Comparison of ENCODE assay signal across 12 cellular contexts in genomic region chr16:56311208-56312027, GRCh38.
DNase-seq lines count a peak whose midpoint lies in the region; ATAC-seq, FAIRE-seq and TF ChIP-seq lines count a peak whose summit lies in the region.
"Had no signal": no experiment of that assay in that cellular context is flagged by ENCODE, and none has a peak within 500 bp of the region (broad histone marks: within the 10 kb centered on the region; RNA-seq: fewer than 3 reads in every experiment).

No MANE protein-coding gene starts in this region.

- TF ChIP-seq EP300 in SK-N-SH (IDR thresholded peaks at IDR 0.05; ENCODE audit: borderline replicate concordance in 1 of 2, low read depth in 1 of 2, low read length in 1 of 2) = no peak

- ATAC-seq in mucosa of descending colon (peak; percentile 26), HG02623 (IDR thresholded peaks at IDR 0.05; ENCODE audit: unreplicated experiment) (no peak)
- ATAC-seq: naive thymus-derived CD8-positive, alpha-beta T cell had no signal

- FAIRE-seq in GM12892 (lab: Jason Lieb, UNC) = no peak
- FAIRE-seq: GM12891, H54 had no signal

- WGBS in SK-N-SH (ENCODE audit: low lambda C conversion rate) = 50% methylated on average over 2 of the region's 13 CpGs

- CTCF ChIA-PET in SK-N-SH (lab: Yijun Ruan, JAX) = interaction anchor here (0.6 to 4.6 kb wide), 5 partner anchors 7 to 269 kb away, joined by 3 to 24 read pairs (median 4); no protein-coding TSS in a partner anchor

- no peaks in the 10 kb centered on the region for H3K4me1 Mint-ChIP-seq in immature natural killer cell
- no peaks in the 10 kb centered on the region for H3K4me1 Mint-ChIP-seq in T-helper 2 cell treated with Interferon-gamma antibody and Interleukin-4, amounts not matched to agents 5 μg/mL and 100 μg/mL, for 36 hours (ENCODE audit: low read depth)
- H3K4me1 Mint-ChIP-seq: naive thymus-derived CD8-positive, alpha-beta T cell had no signal

- DNase-seq in NB4 (ENCODE audit: low read depth) (peak; percentile 29), SK-N-SH (no peak), mucosa of descending colon (no peak), GM12892 (ENCODE audit: insufficient read length) (no peak), immature natural killer cell (no peak)
- no peak for DNase-seq in T-helper 2 cell treated with Interferon-gamma antibody and Interleukin-4, amounts not matched to agents 5 μg/mL and 100 μg/mL, for 36 hours (ENCODE audit: low spot score)
- DNase-seq: activated CD4-positive, alpha-beta T cell treated with anti-CD3 and anti-CD28 coated beads, Interleukin-2, amount 50 U/mL, for 1 hour; naive thymus-derived CD8-positive, alpha-beta T cell had no signal

- H3K4me3 ChIP-seq in DOHH2 (ENCODE audit: low read length) = no peak overlapping the region
- no peak overlapping the region for H3K4me3 ChIP-seq in NB4 (ENCODE audit: low read depth, low read length)
- no peak overlapping the region for H3K4me3 ChIP-seq in SK-N-SH (ENCODE audit: low read depth in 2 of 2, low read length in 1 of 2)
- no peak overlapping the region for H3K4me3 ChIP-seq in mucosa of descending colon

- H3K4me1 ChIP-seq in DOHH2 (ENCODE audit: control insufficient read depth, low read length) (no peaks in the 10 kb centered on the region), SK-N-SH (ENCODE audit: control insufficient read depth in 1 of 2, insufficient read depth in 2 of 2, low read depth in 1 of 2, low read length in 1 of 2) (peaks cover 0 to 18% of the 10 kb centered on the region in 2 experiments; a peak in 1 of 4 replicates), mucosa of descending colon (ENCODE audit: low read depth) (no peaks in the 10 kb centered on the region)

- H3K79me2 ChIP-seq in DOHH2 (ENCODE audit: control insufficient read depth, low read length) (no peaks in the 10 kb centered on the region), SK-N-SH (ENCODE audit: insufficient read depth) (no peaks in the 10 kb centered on the region)

- H3K9me3 Mint-ChIP-seq in immature natural killer cell = no peaks in the 10 kb centered on the region
- H3K9me3 Mint-ChIP-seq in T-helper 2 cell treated with Interferon-gamma antibody and Interleukin-4, amounts not matched to agents 5 μg/mL and 100 μg/mL, for 36 hours = no peaks in the 10 kb centered on the region
- H3K9me3 Mint-ChIP-seq: naive thymus-derived CD8-positive, alpha-beta T cell had no signal

- TF ChIP-seq POLR2A in NB4 (IDR thresholded peaks at IDR 0.05; ENCODE audit: extremely low read depth, insufficient read length) = no peak
- TF ChIP-seq POLR2A in GM12892 (IDR thresholded peaks at IDR 0.05; ENCODE audit: low read depth, low read length) = no peak

- no peak overlapping the region for H3K4me3 Mint-ChIP-seq in immature natural killer cell
- H3K4me3 Mint-ChIP-seq in T-helper 2 cell treated with Interferon-gamma antibody and Interleukin-4, amounts not matched to agents 5 μg/mL and 100 μg/mL, for 36 hours = no peak overlapping the region
- H3K4me3 Mint-ChIP-seq: naive thymus-derived CD8-positive, alpha-beta T cell had no signal

- no peaks in the 10 kb centered on the region for H3K27me3 ChIP-seq in DOHH2 (ENCODE audit: control insufficient read depth, low read length)
- no peaks in the 10 kb centered on the region; the same call in 1 of the 2 replicates for H3K27me3 ChIP-seq in SK-N-SH (ENCODE audit: insufficient read depth)

- TF ChIP-seq CTCF in DOHH2 (IDR thresholded peaks at IDR 0.05; ENCODE audit: low read depth, low read length, poor library complexity, severe bottlenecking) = peak; percentile 46
- peak; percentile 54 for TF ChIP-seq CTCF in NB4 (IDR thresholded peaks at IDR 0.05; ENCODE audit: low read depth, low read length)
- TF ChIP-seq CTCF in SK-N-SH (IDR thresholded peaks at IDR 0.05) = peak; percentile 18; the same call in 1 of the 2 replicates
- no peak for TF ChIP-seq CTCF in mucosa of descending colon (IDR thresholded peaks at IDR 0.05)

- no peak overlapping the region for H3K27ac Mint-ChIP-seq in immature natural killer cell
- H3K27ac Mint-ChIP-seq in T-helper 2 cell treated with Interferon-gamma antibody and Interleukin-4, amounts not matched to agents 5 μg/mL and 100 μg/mL, for 36 hours = no peak overlapping the region
- H3K27ac Mint-ChIP-seq: naive thymus-derived CD8-positive, alpha-beta T cell had no signal

- no peak overlapping the region for H3K9ac ChIP-seq in SK-N-SH

- H3K9me3 ChIP-seq in DOHH2 (ENCODE audit: control insufficient read depth, insufficient read depth, low read length) = no peaks in the 10 kb centered on the region
- no peaks in the 10 kb centered on the region for H3K9me3 ChIP-seq in SK-N-SH
- H3K9me3 ChIP-seq in mucosa of descending colon = no peaks in the 10 kb centered on the region

- H3K36me3 Mint-ChIP-seq in immature natural killer cell = no peaks in the 10 kb centered on the region
- no peaks in the 10 kb centered on the region for H3K36me3 Mint-ChIP-seq in T-helper 2 cell treated with Interferon-gamma antibody and Interleukin-4, amounts not matched to agents 5 μg/mL and 100 μg/mL, for 36 hours (ENCODE audit: low read depth)
- H3K36me3 Mint-ChIP-seq: naive thymus-derived CD8-positive, alpha-beta T cell had no signal

- H4K20me1 ChIP-seq in DOHH2 (ENCODE audit: control insufficient read depth, insufficient read depth, low read depth, low read length) (no peaks in the 10 kb centered on the region), SK-N-SH (ENCODE audit: insufficient read depth) (no peaks in the 10 kb centered on the region)

- POLR2A ChIA-PET in SK-N-SH (lab: Yijun Ruan, JAX) = interaction anchor here (1.0 kb wide), 1 partner anchor 120 kb away, joined by 3 read pairs; the partner anchor contains the start of gene GNAO1

- no peak overlapping the region for H2AFZ ChIP-seq in SK-N-SH (ENCODE audit: low read depth)

- H3F3A ChIP-seq in DOHH2 (ENCODE audit: control insufficient read depth, insufficient read depth) (no peaks in the 10 kb centered on the region), SK-N-SH (replicated peaks; ENCODE audit: insufficient read depth) (no peaks in the 10 kb centered on the region)

- H3K4me2 ChIP-seq in DOHH2 (ENCODE audit: low read length) (no peak overlapping the region), SK-N-SH (no peak overlapping the region)

- H3K27me3 Mint-ChIP-seq in immature natural killer cell (ENCODE audit: low read depth in 3 of 3) = peaks cover 0 to 2% (median 0%) of the 10 kb centered on the region in 3 donors
- H3K27me3 Mint-ChIP-seq in T-helper 2 cell treated with Interferon-gamma antibody and Interleukin-4, amounts not matched to agents 5 μg/mL and 100 μg/mL, for 36 hours (ENCODE audit: low read depth) = no peaks in the 10 kb centered on the region

- intact Hi-C loops in mucosa of descending colon (cut with DNase I, micrococcal nuclease) = no loop called here

- no peaks in the 10 kb centered on the region for H3K9me2 ChIP-seq in DOHH2 (replicated peaks; ENCODE audit: control insufficient read depth, low read length)
- no peaks in the 10 kb centered on the region for H3K9me2 ChIP-seq in SK-N-SH

- H3K27ac ChIP-seq in DOHH2 (ENCODE audit: low read depth, low read length) (no peak overlapping the region), SK-N-SH (ENCODE audit: low read depth in 2 of 2, low read length in 1 of 2) (no peak overlapping the region)

- 0 out of 2 replicates have a peak, but pooled peaks have one; percentile 14 for TF ChIP-seq RAD21 in SK-N-SH (IDR thresholded peaks at IDR 0.05; ENCODE audit: low read length)

- H3K36me3 ChIP-seq in DOHH2 (ENCODE audit: control insufficient read depth, low read length) (no peaks in the 10 kb centered on the region), SK-N-SH (replicated peaks in 1 of 2; ENCODE audit: control insufficient read depth in 1 of 2, insufficient read depth in 2 of 2, low read length in 1 of 2) (no peaks in the 10 kb centered on the region), mucosa of descending colon (ENCODE audit: low read depth) (no peaks in the 10 kb centered on the region)

TF ChIP-seq in SK-N-SH, 30 proteins besides CTCF, POLR2A, EP300 and RAD21:
- TF ChIP-seq MAX (IDR thresholded peaks at IDR 0.05; ENCODE audit: low read depth) = no peak
- 0 out of 2 replicates have a peak, but pooled peaks have one; percentile 13 for TF ChIP-seq SMC3 (IDR thresholded peaks at IDR 0.05; ENCODE audit: low read depth, low read length)
